Comparison of ENCODE assay signal across 10 cellular contexts in genomic region chr4:4677825-4678522, GRCh38.
DNase-seq lines count a peak whose midpoint lies in the region; ATAC-seq and TF ChIP-seq lines count a peak whose summit lies in the region.
"Had no signal": no experiment of that assay in that cellular context is flagged by ENCODE, and none has a peak within 500 bp of the region (broad histone marks: within the 10 kb centered on the region; RNA-seq: fewer than 3 reads in every experiment).

No MANE protein-coding gene starts in this region.

- no peaks in the 10 kb centered on the region for H3K79me2 ChIP-seq in PC-3 (ENCODE audit: low read length)

- no peaks in the 10 kb centered on the region for H3K9me3 ChIP-seq in PC-3 (ENCODE audit: low read length)
- H3K9me3 ChIP-seq: BLaER1 had no signal

- H3K4me2 ChIP-seq in PC-3 (ENCODE audit: low read length): no peak overlapping the region
- H3K4me2 ChIP-seq: BLaER1 had no signal

- POLR2A ChIA-PET in PC-3 (lab: Charles Lee; ENCODE audit: unreplicated experiment): no interaction called here

- CTCF ChIA-PET in PC-3 (lab: Charles Lee): no interaction called here

- ATAC-seq in PC-3 (no peak), GM18511 (IDR thresholded peaks at IDR 0.05; ENCODE audit: unreplicated experiment) (no peak), HG02623 (IDR thresholded peaks at IDR 0.05; ENCODE audit: unreplicated experiment) (no peak)

- H3K27ac ChIP-seq in PC-3 (ENCODE audit: low read length): no peak overlapping the region
- H3K27ac ChIP-seq: BLaER1 had no signal

- H2AFZ ChIP-seq in PC-3 (ENCODE audit: low read length): no peak overlapping the region

- no peaks in the 10 kb centered on the region for H3K27me3 ChIP-seq in PC-3 (ENCODE audit: low read length)
- H3K27me3 ChIP-seq: BLaER1 had no signal

- H3K9ac ChIP-seq in PC-3 (ENCODE audit: low read length): no peak overlapping the region
- H3K9ac ChIP-seq: BLaER1 had no signal

- TF ChIP-seq CTCF in PC-3 (conservative IDR thresholded peaks at IDR 0.05; ENCODE audit: low read depth, low read length): peak; percentile 40

- intact Hi-C loops in PC-3 (cut with micrococcal nuclease): no loop called here

- no peak overlapping the region for H3K4me3 ChIP-seq in PC-3 (ENCODE audit: low read length)
- H3K4me3 ChIP-seq: BLaER1 had no signal

- H3K4me1 ChIP-seq in PC-3 (ENCODE audit: insufficient read depth, low read length): no peaks in the 10 kb centered on the region
- H3K4me1 ChIP-seq: BLaER1 had no signal

- no peaks in the 10 kb centered on the region for H4K20me1 ChIP-seq in PC-3 (ENCODE audit: low read length)
- H4K20me1 ChIP-seq: BLaER1 had no signal

- no peaks in the 10 kb centered on the region for H3K9me2 ChIP-seq in PC-3 (replicated peaks; ENCODE audit: low read length)

- H3F3A ChIP-seq in PC-3 (ENCODE audit: low read length, unreplicated experiment): no peaks in the 10 kb centered on the region

- DNase-seq in NCI-H1092 treated with DMSO at 0.1 percent for 48 hours (lab: John Stamatoyannopoulos, UW) (peak; percentile 19), NCI-H1092 (lab: John Stamatoyannopoulos, UW) (no peak), PC-3 (no peak), globus pallidus (ENCODE audit: low spot score) (peak; percentile 41), smooth muscle cell of the brain vasculature (ENCODE audit: low read depth, low spot score) (peak; percentile 51), NCI-H2107 (lab: John Stamatoyannopoulos, UW) (no peak)
- DNase-seq: central memory CD4-positive, alpha-beta T cell had no signal

- BruUV-seq in PC-3 (replicated peaks; lab: Mats Ljungman, UMichigan): no TSS peak

- no peaks in the 10 kb centered on the region for H3K36me3 ChIP-seq in PC-3 (ENCODE audit: low read depth, low read length)
- H3K36me3 ChIP-seq: BLaER1 had no signal

Comparison
In these comparisons a context has a peak if more than half of its experiments do, and no peak if none do; other contexts are left out.
1. DNase-seq: peak in NCI-H1092 treated with DMSO at 0.1 percent for 48 hours (single experiment), globus pallidus (single experiment) and smooth muscle cell of the brain vasculature (single experiment); none in NCI-H1092 (single experiment), PC-3 (single experiment) and NCI-H2107 (single experiment).